Comparison of ENCODE assay signal across 8 cellular contexts in genomic region chr16:57084257-57084770, GRCh38. TPM values are rescaled to one million over a fixed set of nuclear protein-coding genes. Genes with fewer than 3 reads are reported as not detected.
DNase-seq lines count a peak whose midpoint lies in the region; ATAC-seq and TF ChIP-seq lines count a peak whose summit lies in the region.

No MANE protein-coding gene starts in this region.

- H3K4me1 Mint-ChIP-seq in CD14-positive monocyte, result peaks cover 29% of the 10 kb centered on the region

- no peaks in the 10 kb centered on the region for H3K9me3 Mint-ChIP-seq in CD14-positive monocyte

- peak overlapping the region; percentile 1 for H3K27ac ChIP-seq in layer of hippocampus (ENCODE audit: low read depth, low read length)

- H3K36me3 Mint-ChIP-seq in CD14-positive monocyte, result peaks cover 22 to 42% of the 10 kb centered on the region in 2 donors

- intact Hi-C loops in CD14-positive monocyte (cut with micrococcal nuclease), result loop anchor here (2.0 to 5.0 kb wide), 2 partner anchors 82 to 83 kb away; no protein-coding TSS in a partner anchor

- peak overlapping the region in 1 of 2 donors; percentile 42 for H3K4me3 Mint-ChIP-seq in CD14-positive monocyte

- peak; percentile 77 for DNase-seq in CD14-positive monocyte (ENCODE audit: low spot score)
- peak; percentile 26 for DNase-seq in NCI-H2107 (lab: John Stamatoyannopoulos, UW)
- peak; percentile 65 for DNase-seq in activated CD4-positive, CD25-positive, alpha-beta regulatory T cell treated with anti-CD3 and anti-CD28 coated beads, Interleukin-2, amount 50 U/mL, for 72 hours
- peak; percentile 78 for DNase-seq in central memory CD4-positive, alpha-beta T cell
- DNase-seq in stimulated activated CD4-positive, alpha-beta T cell treated with anti-CD3 and anti-CD28 coated beads, Interleukin-4, amount 100 ng/mL, for 1 hour, result peak; percentile 67

- H3K27me3 Mint-ChIP-seq in CD14-positive monocyte (ENCODE audit: low read depth in 3 of 3), result peaks cover 0 to 2% (median 0%) of the 10 kb centered on the region in 3 donors

- peak; percentile 99 for TF ChIP-seq CTCF in CD14-positive monocyte (IDR thresholded peaks at IDR 0.05)

- no peaks in the 10 kb centered on the region for H3K27me3 ChIP-seq in layer of hippocampus (ENCODE audit: control insufficient read depth, insufficient read depth, low read length)

- peak; percentile 52 for ATAC-seq in GM21737 (IDR thresholded peaks at IDR 0.05; ENCODE audit: unreplicated experiment)
- no peak for ATAC-seq in GM21360 (IDR thresholded peaks at IDR 0.05; ENCODE audit: unreplicated experiment)

- peak overlapping the region; percentile 73 to 94 (median 86) for H3K27ac Mint-ChIP-seq in CD14-positive monocyte

RNA-seq across cellular contexts. Expression of gene CPNE2, which starts 8.1 kb away (rescaled TPM):
- 10 to 100 TPM; 18.3 to 23.9 TPM for polyA plus RNA-seq in CD14-positive monocyte

Comparison
In these comparisons a context has a peak if more than half of its experiments do, and no peak if none do; other contexts are left out.
1. DNase-seq: peak in every context shown above with its lines; median percentile 78 in central memory CD4-positive, alpha-beta T cell; 77 in CD14-positive monocyte; 67 in stimulated activated CD4-positive, alpha-beta T cell treated with anti-CD3 and anti-CD28 coated beads, Interleukin-4, amount 100 ng/mL, for 1 hour; 65 in activated CD4-positive, CD25-positive, alpha-beta regulatory T cell treated with anti-CD3 and anti-CD28 coated beads, Interleukin-2, amount 50 U/mL, for 72 hours; 26 in NCI-H2107.